ENCODE assay signal across 18 cellular contexts in genomic region chr18:32317651-32318050, GRCh38.
DNase-seq lines count a peak whose midpoint lies in the region; ATAC-seq, FAIRE-seq and TF ChIP-seq lines count a peak whose summit lies in the region.
"Had no signal": no experiment of that assay in that cellular context is flagged by ENCODE, and none has a peak within 500 bp of the region (broad histone marks: within the 10 kb centered on the region; RNA-seq: fewer than 3 reads in every experiment).

No MANE protein-coding gene starts in this region.

- POLR2A ChIA-PET in HepG2 (lab: Yijun Ruan, JAX), result no interaction called here

- H3K36me3 ChIP-seq in HepG2 (replicated peaks in 1 of 2; ENCODE audit: control insufficient read depth in 1 of 2, insufficient read depth in 2 of 2, low read length in 2 of 2), result no peaks in the 10 kb centered on the region
- H3K36me3 ChIP-seq in right lobe of liver, result no peaks in the 10 kb centered on the region
- no peaks in the 10 kb centered on the region for H3K36me3 ChIP-seq in osteoblast (ENCODE audit: insufficient read depth, low read length)

- H3K4me1 ChIP-seq in HepG2 (ENCODE audit: insufficient read depth, low read length), result peaks cover 32% of the 10 kb centered on the region
- H3K4me1 ChIP-seq in right lobe of liver, result peaks cover 0 to 20% (median 2%) of the 10 kb centered on the region in 4 donors
- H3K4me1 ChIP-seq in osteoblast (ENCODE audit: insufficient read depth, low read length), result peaks cover 16% of the 10 kb centered on the region

- TF ChIP-seq CTCF in HepG2 (CRISPR knock-in tag; IDR thresholded peaks at IDR 0.05) (no peak), right lobe of liver (IDR thresholded peaks at IDR 0.05) (no peak), osteoblast (IDR thresholded peaks at IDR 0.05; ENCODE audit: extremely low read depth, low read depth, low read length) (no peak), GM13977 (IDR thresholded peaks at IDR 0.05; ENCODE audit: extremely low read depth, insufficient read depth, missing control alignments) (no peak)

- no peaks in the 10 kb centered on the region for H3K9me3 ChIP-seq in HepG2 (ENCODE audit: low read length)
- no peaks in the 10 kb centered on the region for H3K9me3 ChIP-seq in right lobe of liver
- H3K9me3 ChIP-seq in osteoblast (ENCODE audit: low read depth, low read length), result no peaks in the 10 kb centered on the region

- CTCF ChIA-PET in HepG2 (lab: Yijun Ruan, JAX; ENCODE audit: low intra/inter-chr PET ratio, low total read pairs), result no interaction called here

- H3K79me2 ChIP-seq in HepG2 (ENCODE audit: insufficient read depth, low read length), result no peaks in the 10 kb centered on the region
- H3K79me2 ChIP-seq in osteoblast (ENCODE audit: insufficient read depth, low read length), result no peaks in the 10 kb centered on the region

- DNase-seq in HepG2 (ENCODE audit: low spot score), result no peak
- no peak for DNase-seq in right lobe of liver
- peak; percentile 67 for DNase-seq in fibroblast of gingiva (ENCODE audit: low read depth)
- peak; percentile 49 for DNase-seq in osteoblast (ENCODE audit: insufficient read length, low spot score, missing footprints)
- DNase-seq in NCI-H1694 treated with DMSO at 0.1 percent for 48 hours (lab: John Stamatoyannopoulos, UW), result no peak
- DNase-seq in NOMO-1 treated with DMSO at 0.1 percent for 48 hours (lab: John Stamatoyannopoulos, UW; ENCODE audit: unreplicated experiment), result no peak
- DNase-seq in OCI-M1 (lab: John Stamatoyannopoulos, UW), result no peak
- no peak for DNase-seq in GM13977 (ENCODE audit: low spot score)
- DNase-seq: activated CD4-positive, alpha-beta T cell treated with anti-CD3 and anti-CD28 coated beads, Interleukin-2, amount 50 U/mL, for 1 hour; activated naive CD8-positive, alpha-beta T cell treated with anti-CD3 and anti-CD28 coated beads, Interleukin-2, amount 50 U/mL, for 24 hours; activated T-cell treated with anti-CD3 and anti-CD28 coated beads, Interleukin-2, amount 50 U/mL, for 4 hours; Calu3; dorsolateral prefrontal cortex; Karpas-422; NCI-H187 treated with DMSO at 0.1 percent for 48 hours; NCI-H748 treated with DMSO at 0.1 percent for 48 hours; stimulated activated naive CD4-positive, alpha-beta T cell had no signal

- FAIRE-seq in HepG2 (lab: Jason Lieb, UNC), result no peak

- in situ Hi-C loops in HepG2 (cut with HindIII; ENCODE audit: extremely low pct_ligation_motif_present, low pct_unique_long_range_greater_than_20kb) (no loop called here), GM13977 (cut with MboI; ENCODE audit: low pct_unique_long_range_greater_than_20kb, low sequenced_read_pairs, unreplicated experiment) (no loop called here)

- H3K4me3 ChIP-seq in HepG2 (replicated peaks in 1 of 3; ENCODE audit: insufficient read depth in 1 of 3, low read depth in 2 of 3, low read length in 3 of 3) (no peak overlapping the region), right lobe of liver (no peak overlapping the region), osteoblast (ENCODE audit: insufficient read depth, low read length) (no peak overlapping the region)
- H3K4me3 ChIP-seq: dorsolateral prefrontal cortex had no signal

- no TSS peak for BruUV-seq in HepG2 (replicated peaks; lab: Mats Ljungman, UMichigan)

- H3K4me2 ChIP-seq in HepG2 (ENCODE audit: low read depth, low read length) (no peak overlapping the region; the same call in 1 of the 2 replicates), osteoblast (ENCODE audit: insufficient read depth, low read length) (peak overlapping the region; percentile 18)

- TF ChIP-seq POLR2A in HepG2 (IDR thresholded peaks at IDR 0.05; ENCODE audit: insufficient read depth in 1 of 2, low read depth in 2 of 2, low read length in 2 of 2) (no peak), right lobe of liver (IDR thresholded peaks at IDR 0.05) (no peak)

- whole genome bisulfite sequencing in HepG2 (ENCODE audit: low lambda C conversion rate), result 76% methylated on average over 4 of the region's 4 CpGs
- 45% methylated on average over 4 of the region's 4 CpGs for WGBS in right lobe of liver (ENCODE audit: insufficient coverage, low coverage, low lambda C conversion rate, missing lambda C conversion rate)

- peak overlapping the region; percentile 31 for H3K27ac ChIP-seq in HepG2 (ENCODE audit: extremely low read length, insufficient read depth, low read length)
- H3K27ac ChIP-seq in right lobe of liver, result peak overlapping the region in 1 of 3 donors; percentile 44
- H3K27ac ChIP-seq in osteoblast (ENCODE audit: low read depth, low read length), result peak overlapping the region; percentile 64
- H3K27ac ChIP-seq: RWPE1 had no signal

- no peak for TF ChIP-seq RAD21 in HepG2 (CRISPR knock-in tag; IDR thresholded peaks at IDR 0.05)

- intact Hi-C loops in HepG2 (cut with micrococcal nuclease; ENCODE audit: unreplicated experiment), result loop anchor here (5.0 kb wide), 1 partner anchor 55 kb away; no protein-coding TSS in a partner anchor
- intact Hi-C loops in right lobe of liver (cut with DNase I), result no loop called here

- H4K20me1 ChIP-seq in HepG2 (ENCODE audit: insufficient read depth, low read length), result no peaks in the 10 kb centered on the region
- no peaks in the 10 kb centered on the region for H4K20me1 ChIP-seq in osteoblast (ENCODE audit: insufficient read depth, low read length)

- H3K27me3 ChIP-seq in HepG2 (ENCODE audit: control insufficient read depth in 1 of 2, insufficient read depth in 2 of 2, low read length in 2 of 2) (no peaks in the 10 kb centered on the region), right lobe of liver (no peaks in the 10 kb centered on the region), osteoblast (ENCODE audit: insufficient read depth, low read length) (no peaks in the 10 kb centered on the region)
- H3K27me3 ChIP-seq: dorsolateral prefrontal cortex had no signal

- no peak for TF ChIP-seq EP300 in HepG2 (IDR thresholded peaks at IDR 0.05; ENCODE audit: low read depth in 2 of 2, low read length in 2 of 2)
- no peak for TF ChIP-seq EP300 in HepG2 (CRISPR knock-in tag; IDR thresholded peaks at IDR 0.05; ENCODE audit: borderline replicate concordance)

- ATAC-seq in HepG2, result no peak
- ATAC-seq in right lobe of liver, result no peak
- ATAC-seq: activated naive CD8-positive, alpha-beta T cell treated with anti-CD3 and anti-CD28 coated beads, Interleukin-2, amount 50 U/mL, for 24 hours; activated T-cell treated with anti-CD3 and anti-CD28 coated beads, Interleukin-2, amount 50 U/mL, for 4 hours had no signal

- H3K9ac ChIP-seq in HepG2 (ENCODE audit: insufficient read depth, low read depth, low read length), result no peak overlapping the region

- H2AFZ ChIP-seq in HepG2 (ENCODE audit: low read length), result no peak overlapping the region
- H2AFZ ChIP-seq in osteoblast (ENCODE audit: low read length), result peak overlapping the region; percentile 30

TF ChIP-seq in HepG2, 621 proteins besides CTCF, POLR2A, EP300 and RAD21 (continues in another document):
- no peak for TF ChIP-seq SNRNP70 (IDR thresholded peaks at IDR 0.05; ENCODE audit: low read depth, low read length)
- TF ChIP-seq HOXA7 (CRISPR knock-in tag; IDR thresholded peaks at IDR 0.05), result no peak
- TF ChIP-seq KMT2A (CRISPR knock-in tag; IDR thresholded peaks at IDR 0.05), result no peak
- no peak for TF ChIP-seq ETS1 (CRISPR knock-in tag; IDR thresholded peaks at IDR 0.05)
- no peak for TF ChIP-seq HNF1A (IDR thresholded peaks at IDR 0.05; ENCODE audit: low read depth)
- TF ChIP-seq HNF1A (CRISPR knock-in tag; IDR thresholded peaks at IDR 0.05; ENCODE audit: borderline replicate concordance), result no peak

Comparison
In these comparisons a context has a peak if more than half of its experiments do, and no peak if none do; other contexts are left out.
1. DNase-seq: peak in fibroblast of gingiva (single experiment) and osteoblast (single experiment); none in HepG2 (single experiment), right lobe of liver (0 of 3), NCI-H1694 treated with DMSO at 0.1 percent for 48 hours (single experiment), NOMO-1 treated with DMSO at 0.1 percent for 48 hours (single experiment), OCI-M1 (single experiment) and GM13977 (single experiment).